Comparison of ENCODE assay signal across 1 cellular context in genomic region chr15:31362886-31363285, GRCh38.
TF ChIP-seq lines count a peak whose summit lies in the region.

No MANE protein-coding gene starts in this region.

TF ChIP-seq in GM23338, 12 proteins besides CTCF, POLR2A, EP300 and RAD21 (continued from another document):
- TF ChIP-seq REST (IDR thresholded peaks at IDR 0.05; ENCODE audit: unreplicated experiment) (no peak), ZNF114 (CRISPR knock-in tag; IDR thresholded peaks at IDR 0.05) (no peak), CREB1 (CRISPR knock-in tag; IDR thresholded peaks at IDR 0.05; ENCODE audit: low read depth) (no peak), ZNF331 (CRISPR knock-in tag; IDR thresholded peaks at IDR 0.05; ENCODE audit: low read depth) (no peak), NANOG (IDR thresholded peaks at IDR 0.05; ENCODE audit: borderline replicate concordance) (no peak), EZH2phosphoT487 (IDR thresholded peaks at IDR 0.05; ENCODE audit: unreplicated experiment) (no peak)
